Comparison of ENCODE assay signal across 1 cellular context in the genomic region with DNA sequence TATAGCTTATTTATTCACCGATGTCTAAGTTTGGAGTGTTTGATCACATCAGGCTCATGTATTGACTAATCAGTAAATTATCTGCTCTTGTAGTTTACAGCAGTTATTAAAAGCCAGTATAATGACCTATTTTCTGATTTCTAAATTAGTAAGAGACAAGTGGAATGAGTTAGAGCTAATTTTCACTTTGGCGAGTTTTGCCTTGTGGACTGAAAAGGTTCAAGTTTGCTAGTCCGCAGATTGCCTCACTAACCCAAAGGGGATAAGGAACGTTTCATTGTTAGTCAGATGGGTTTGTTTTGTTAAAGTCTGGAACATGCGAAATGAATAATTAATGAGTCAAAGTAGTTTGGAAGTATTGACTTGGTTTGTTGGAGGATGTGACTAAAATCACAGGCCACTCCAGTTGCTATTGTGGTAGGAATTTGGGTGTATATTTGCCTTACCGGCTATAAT.
TF ChIP-seq lines count a peak whose summit lies in the region.

No MANE protein-coding gene starts in this region.

TF ChIP-seq in WTC11, 78 proteins besides CTCF, POLR2A, EP300 and RAD21 (continued from another document):
- TF ChIP-seq, protein P1, sequence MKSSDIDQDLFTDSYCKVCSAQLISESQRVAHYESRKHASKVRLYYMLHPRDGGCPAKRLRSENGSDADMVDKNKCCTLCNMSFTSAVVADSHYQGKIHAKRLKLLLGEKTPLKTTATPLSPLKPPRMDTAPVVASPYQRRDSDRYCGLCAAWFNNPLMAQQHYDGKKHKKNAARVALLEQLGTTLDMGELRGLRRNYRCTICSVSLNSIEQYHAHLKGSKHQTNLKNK (CRISPR knock-in tag; IDR thresholded peaks at IDR 0.05): no peak
- TF ChIP-seq, protein P2, sequence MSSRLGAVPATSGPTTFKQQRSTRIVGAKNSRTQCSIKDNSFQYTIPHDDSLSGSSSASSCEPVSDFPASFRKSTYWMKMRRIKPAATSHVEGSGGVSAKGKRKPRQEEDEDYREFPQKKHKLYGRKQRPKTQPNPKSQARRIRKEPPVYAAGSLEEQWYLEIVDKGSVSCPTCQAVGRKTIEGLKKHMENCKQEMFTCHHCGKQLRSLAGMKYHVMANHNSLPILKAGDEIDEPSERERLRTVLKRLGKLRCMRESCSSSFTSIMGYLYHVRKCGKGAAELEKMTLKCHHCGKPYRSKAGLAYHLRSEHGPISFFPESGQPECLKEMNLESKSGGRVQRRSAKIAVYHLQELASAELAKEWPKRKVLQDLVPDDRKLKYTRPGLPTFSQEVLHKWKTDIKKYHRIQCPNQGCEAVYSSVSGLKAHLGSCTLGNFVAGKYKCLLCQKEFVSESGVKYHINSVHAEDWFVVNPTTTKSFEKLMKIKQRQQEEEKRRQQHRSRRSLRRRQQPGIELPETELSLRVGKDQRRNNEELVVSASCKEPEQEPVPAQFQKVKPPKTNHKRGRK (CRISPR knock-in tag; IDR thresholded peaks at IDR 0.05; ENCODE audit: borderline replicate concordance): no peak
- TF ChIP-seq ZNF138 (CRISPR knock-in tag; conservative IDR thresholded peaks at IDR 0.05) (no peak), ZNF423 (CRISPR knock-in tag; IDR thresholded peaks at IDR 0.05) (no peak), NFATC4 (CRISPR knock-in tag; IDR thresholded peaks at IDR 0.05) (no peak), ZNF317 (CRISPR knock-in tag; IDR thresholded peaks at IDR 0.05; ENCODE audit: borderline replicate concordance, low read depth) (no peak), TP53 (CRISPR knock-in tag; IDR thresholded peaks at IDR 0.05) (no peak)
TF ChIP-seq in WTC11: peak in this region for 0.
